Comparison of ENCODE assay signal across 26 cellular contexts in genomic region chr10:77052592-77052991, GRCh38.
"Had no signal": no experiment of that assay in that cellular context is flagged by ENCODE, and none has a peak within 500 bp of the region (broad histone marks: within the 10 kb centered on the region; RNA-seq: fewer than 3 reads in every experiment).

No MANE protein-coding gene starts in this region.

- DNase-seq: effector CD8-positive, alpha-beta T cell; effector memory CD8-positive, alpha-beta T cell; endodermal cell; erythroblast; esophagus squamous epithelium; foreskin fibroblast; foreskin melanocyte; gastrocnemius medialis; glutamatergic neuron; head of caudate nucleus; heart right ventricle; hippocampal formation; left cardiac atrium; left lung; left ventricle myocardium superior; lower lobe of right lung; mesenchymal stem cell; mucosa of descending colon; naive B cell; naive thymus-derived CD8-positive, alpha-beta T cell had no signal

- H3K4me1 ChIP-seq: esophagus squamous epithelium, gastrocnemius medialis, heart right ventricle, left lung, lower lobe of right lung had no signal

- H3K4me3 ChIP-seq: coronary artery, esophagus squamous epithelium, gastrocnemius medialis, heart right ventricle, left lung, lower lobe of right lung, mucosa of descending colon had no signal

- FAIRE-seq: endometrium, islet of Langerhans, keratinocyte had no signal

- H3K36me3 ChIP-seq: esophagus squamous epithelium, gastrocnemius medialis, heart right ventricle, left lung, lower lobe of right lung had no signal

- H3K27ac ChIP-seq: coronary artery, epithelial cell of prostate, esophagus squamous epithelium, gastrocnemius medialis, heart right ventricle, left lung, lower lobe of right lung had no signal

- H3K9me3 ChIP-seq: esophagus squamous epithelium, gastrocnemius medialis, heart right ventricle, left lung, lower lobe of right lung, mucosa of descending colon had no signal

- H3K27me3 ChIP-seq: esophagus squamous epithelium, gastrocnemius medialis, left lung had no signal

- ATAC-seq: effector memory CD8-positive, alpha-beta T cell; esophagus mucosa; gastrocnemius medialis; heart right ventricle; left cardiac atrium; left lung; left ventricle myocardium superior; lower lobe of right lung; mucosa of descending colon; naive thymus-derived CD8-positive, alpha-beta T cell had no signal
